Comparison of ENCODE assay signal across 11 cellular contexts in the genomic region with DNA sequence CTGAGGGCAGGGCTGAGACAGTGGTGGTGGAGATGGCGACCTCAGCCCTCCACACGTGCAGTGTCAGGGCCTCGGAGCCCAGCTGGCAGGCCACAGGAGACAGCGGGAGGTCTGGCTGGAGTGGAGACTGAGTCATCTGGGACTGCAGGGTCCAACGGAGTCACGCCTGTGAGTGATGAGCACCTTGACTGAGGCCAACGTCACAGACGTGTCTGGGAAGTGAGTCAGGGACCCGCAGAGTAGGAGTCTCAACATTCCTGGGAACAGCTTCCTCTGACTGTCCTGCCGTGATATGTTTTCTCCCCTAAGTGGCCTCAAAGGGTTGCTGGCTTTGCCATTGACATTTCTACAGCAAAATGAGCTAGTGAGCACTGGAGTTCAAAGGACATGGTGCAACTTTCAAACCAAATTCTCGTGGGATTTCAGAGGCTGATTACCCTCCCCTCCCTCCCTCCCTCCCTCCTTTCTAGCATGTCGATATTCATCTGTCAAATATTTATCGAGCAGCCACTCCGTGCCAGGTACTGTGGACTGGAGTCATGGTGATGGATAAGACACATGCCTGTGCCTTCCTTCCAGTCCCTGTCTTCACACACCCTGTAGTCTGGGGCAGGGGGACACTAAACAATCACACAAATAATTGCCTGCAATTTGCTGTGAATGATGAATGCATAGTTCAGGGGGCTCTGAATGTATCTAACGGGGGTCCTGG. TPM values are rescaled to one million over a fixed set of nuclear protein-coding genes. Genes with fewer than 3 reads are reported as not detected.
DNase-seq lines count a peak whose midpoint lies in the region; ATAC-seq and TF ChIP-seq lines count a peak whose summit lies in the region.
"Had no signal": no experiment of that assay in that cellular context is flagged by ENCODE, and none has a peak within 500 bp of the region (broad histone marks: within the 10 kb centered on the region; RNA-seq: fewer than 3 reads in every experiment).

No MANE protein-coding gene starts in this region.

- DNase-seq in ELR (ENCODE audit: low read depth) (peak; percentile 100), RWPE1 (ENCODE audit: low spot score) (peak; percentile 91), fibroblast of pulmonary artery (ENCODE audit: low read depth) (peak; percentile 97), sciatic nerve (ENCODE audit: low spot score) (no peak), GF-D8 (lab: John Stamatoyannopoulos, UW) (no peak), middle frontal gyrus (ENCODE audit: extremely low spot score, low spot score) (no peak), NCI-H510A treated with DMSO at 0.1 percent for 48 hours (lab: John Stamatoyannopoulos, UW) (no peak)
- no peak for DNase-seq in activated CD8-positive, alpha-beta memory T cell treated with anti-CD3 and anti-CD28 coated beads for 24 hours
- DNase-seq: NCI-H82; stimulated activated CD4-positive, alpha-beta T cell treated with anti-CD3 and anti-CD28 coated beads, Interleukin-1b, Interleukin-23, amount 100 ng/mL, for 48 hours had no signal

- H3K4me3 ChIP-seq in fibroblast of pulmonary artery (replicated peaks; ENCODE audit: low read depth, low read length) = no peak overlapping the region
- H3K4me3 ChIP-seq: tibial nerve had no signal

- POLR2A ChIA-PET in RWPE1 (lab: Yijun Ruan, JAX; ENCODE audit: low non-redundant PET) = no interaction called here

- ATAC-seq in sciatic nerve = peak; percentile 59

- H3K27ac ChIP-seq in RWPE1 = peak overlapping the region; percentile 73
- H3K27ac ChIP-seq: tibial nerve had no signal

- intact Hi-C loops in sciatic nerve (cut with DNase I) = no loop called here

- TF ChIP-seq CTCF in RWPE1 (conservative IDR thresholded peaks at IDR 0.05; ENCODE audit: low read depth) (no peak), fibroblast of pulmonary artery (IDR thresholded peaks at IDR 0.05; ENCODE audit: low read length, missing control alignments) (no peak)

- CTCF ChIA-PET in RWPE1 (lab: Yijun Ruan, JAX) = interaction anchor here (0.6 to 1.1 kb wide), 4 partner anchors 13 to 414 kb away, joined by 3 read pairs; no protein-coding TSS in a partner anchor

RNA-seq across cellular contexts. Expression of gene AMOTL2, which starts 53.3 kb away (rescaled TPM):
- 158 TPM for total RNA-seq in sciatic nerve

RNA-seq across cellular contexts. Expression of gene ANAPC13, which starts 58.2 kb away (rescaled TPM):
- total RNA-seq in sciatic nerve = 39.1 TPM

RNA-seq across cellular contexts. Expression of gene CEP63, which starts 58.3 kb away (rescaled TPM):
- total RNA-seq in sciatic nerve = 31.3 TPM

Comparison
In these comparisons a context has a peak if more than half of its experiments do, and no peak if none do; other contexts are left out.
1. DNase-seq: peak in ELR (single experiment), RWPE1 (single experiment) and fibroblast of pulmonary artery (single experiment); none in sciatic nerve (single experiment), GF-D8 (single experiment), activated CD8-positive, alpha-beta memory T cell treated with anti-CD3 and anti-CD28 coated beads for 24 hours (single experiment), middle frontal gyrus (single experiment) and NCI-H510A treated with DMSO at 0.1 percent for 48 hours (single experiment).